In genomic region chr4:176340871-176341685, GRCh38 we compare ENCODE assay signal across 8 cellular contexts. TPM values are rescaled to one million over a fixed set of nuclear protein-coding genes. Genes with fewer than 3 reads are reported as not detected.
A peak's percentile ranks its signal among the peaks of the same experiment; 100 is the strongest.
DNase-seq lines count a peak whose midpoint lies in the region; ATAC-seq and TF ChIP-seq lines count a peak whose summit lies in the region.

No MANE protein-coding gene starts in this region.

- H3K4me2 ChIP-seq in PC-3 (ENCODE audit: low read length) = peak overlapping the region; percentile 74

- POLR2A ChIA-PET in PC-3 (lab: Charles Lee; ENCODE audit: unreplicated experiment) = interaction anchor here (0.6 to 0.7 kb wide), 4 partner anchors 22 to 604 kb away, joined by 3 to 8 read pairs (median 4); no protein-coding TSS in a partner anchor

- H4K20me1 ChIP-seq in PC-3 (ENCODE audit: low read length) = no peaks in the 10 kb centered on the region

- H3K9me3 ChIP-seq in PC-3 (ENCODE audit: low read length) = no peaks in the 10 kb centered on the region
- H3K9me3 ChIP-seq in endocrine pancreas (ENCODE audit: control insufficient read depth, low read length) = no peaks in the 10 kb centered on the region
- H3K9me3 ChIP-seq in muscle layer of colon (ENCODE audit: low read length) = no peaks in the 10 kb centered on the region

- peak overlapping the region; percentile 49; the same call in 1 of the 2 replicates for H3K4me3 ChIP-seq in PC-3 (ENCODE audit: low read length)
- peak overlapping the region; percentile 60 for H3K4me3 ChIP-seq in endocrine pancreas (ENCODE audit: control insufficient read depth, insufficient read depth, low read length)
- peak overlapping the region in 1 of 2 donors; percentile 20 for H3K4me3 ChIP-seq in muscle layer of colon (ENCODE audit: low read depth in 1 of 2, low read length in 2 of 2)

- peaks cover 6% of the 10 kb centered on the region; the same call in 1 of the 2 replicates for H3K4me1 ChIP-seq in PC-3 (ENCODE audit: insufficient read depth, low read length)
- H3K4me1 ChIP-seq in endocrine pancreas (ENCODE audit: control insufficient read depth, insufficient read depth, low read length) = peaks cover 11% of the 10 kb centered on the region
- H3K4me1 ChIP-seq in muscle layer of colon (ENCODE audit: insufficient read depth, low read length) = peaks cover 8% of the 10 kb centered on the region

- CTCF ChIA-PET in PC-3 (lab: Charles Lee) = interaction anchor here (0.6 to 1.0 kb wide), 5 partner anchors 64 to 887 kb away, joined by 3 to 6 read pairs (median 3); no protein-coding TSS in a partner anchor

- H3K79me2 ChIP-seq in PC-3 (ENCODE audit: low read length) = no peaks in the 10 kb centered on the region

- H3K27ac ChIP-seq in PC-3 (ENCODE audit: low read length) (no peak overlapping the region), muscle layer of colon (ENCODE audit: low read depth, low read length) (no peak overlapping the region)

- intact Hi-C loops in PC-3 (cut with micrococcal nuclease) = loop anchor here (1.0 to 5.0 kb wide), 5 partner anchors 69 to 781 kb away; no protein-coding TSS in a partner anchor

- H3K27me3 ChIP-seq in PC-3 (ENCODE audit: low read length) (no peaks in the 10 kb centered on the region), endocrine pancreas (ENCODE audit: control insufficient read depth, insufficient read depth, low read length) (no peaks in the 10 kb centered on the region), muscle layer of colon (ENCODE audit: control insufficient read depth in 1 of 2, insufficient read depth in 2 of 2, low read length in 2 of 2) (no peaks in the 10 kb centered on the region)

- H3F3A ChIP-seq in PC-3 (ENCODE audit: low read length, unreplicated experiment) = no peaks in the 10 kb centered on the region

- in situ Hi-C loops in ACHN (cut with HindIII; ENCODE audit: low pct_ligation_motif_present, low pct_unique_long_range_greater_than_20kb, low sequenced_read_pairs) = loop anchor here (25.0 kb wide), 1 partner anchor 304 kb away; no protein-coding TSS in a partner anchor

- TF ChIP-seq CTCF in GM12874 (IDR thresholded peaks at IDR 0.05; ENCODE audit: insufficient read depth, low read depth, low read length) = peak; percentile 29; the same call in 1 of the 2 replicates
- peak; percentile 77 for TF ChIP-seq CTCF in PC-3 (conservative IDR thresholded peaks at IDR 0.05; ENCODE audit: low read depth, low read length)

- peak overlapping the region; percentile 51; the same call in 1 of the 2 replicates for H2AFZ ChIP-seq in PC-3 (ENCODE audit: low read length)

- ATAC-seq in HG02943 (IDR thresholded peaks at IDR 0.05; ENCODE audit: low read depth, unreplicated experiment) (peak; percentile 54), PC-3 (peak; percentile 60)

- H3K36me3 ChIP-seq in PC-3 (ENCODE audit: low read depth, low read length) (no peaks in the 10 kb centered on the region), endocrine pancreas (ENCODE audit: control insufficient read depth, insufficient read depth, low read length) (no peaks in the 10 kb centered on the region), muscle layer of colon (ENCODE audit: insufficient read depth, low read length) (no peaks in the 10 kb centered on the region)

- no peaks in the 10 kb centered on the region for H3K9me2 ChIP-seq in PC-3 (replicated peaks; ENCODE audit: low read length)

- BruUV-seq in PC-3 (replicated peaks; lab: Mats Ljungman, UMichigan) = no TSS peak

- DNase-seq in ACHN (peak; percentile 54), PC-3 (peak; percentile 52), NCI-H226 (no peak), NCI-H2107 (lab: John Stamatoyannopoulos, UW) (no peak)

- H3K9ac ChIP-seq in PC-3 (ENCODE audit: low read length) = no peak overlapping the region
- no peak overlapping the region for H3K9ac ChIP-seq in endocrine pancreas (ENCODE audit: control insufficient read depth, insufficient read depth, low read length)
- H3K9ac ChIP-seq in muscle layer of colon (ENCODE audit: low read length) = peak overlapping the region; percentile 7

RNA-seq across cellular contexts. Expression of gene SPCS3, which starts 21.3 kb away (rescaled TPM):
- 42.4 and 56.1 TPM in 2 replicates for total RNA-seq in PC-3 (2014; rRNA removed)

Comparison
In these comparisons a context has a peak if more than half of its experiments do, and no peak if none do; other contexts are left out.
1. DNase-seq: peak in ACHN (single experiment) and PC-3 (single experiment); none in NCI-H226 (single experiment) and NCI-H2107 (single experiment).